ENCODE assay signal across 1 cellular context in the genomic region with DNA sequence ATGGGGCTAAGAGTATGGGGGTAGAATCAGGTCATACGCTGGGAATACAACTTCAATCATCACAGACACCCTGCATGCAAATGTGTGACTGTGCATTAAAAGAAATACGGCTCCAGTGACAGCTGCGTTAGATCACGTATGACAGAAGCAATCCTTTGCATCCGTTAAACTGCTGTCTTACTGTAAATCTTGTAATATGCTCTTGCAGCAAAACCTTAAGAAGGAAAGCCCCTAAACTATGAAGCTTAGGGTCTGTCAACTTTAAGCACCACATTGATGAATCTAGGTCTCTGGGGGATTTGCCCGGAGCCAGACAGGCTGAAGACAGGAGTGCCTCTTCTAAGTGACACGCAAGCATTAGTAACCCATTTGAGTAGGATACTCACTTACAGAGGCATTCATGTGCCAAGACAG.
TF ChIP-seq lines count a peak whose summit lies in the region.

No MANE protein-coding gene starts in this region.

TF ChIP-seq in IMR-90, 13 proteins besides CTCF, POLR2A, EP300 and RAD21:
- TF ChIP-seq, protein P1, sequence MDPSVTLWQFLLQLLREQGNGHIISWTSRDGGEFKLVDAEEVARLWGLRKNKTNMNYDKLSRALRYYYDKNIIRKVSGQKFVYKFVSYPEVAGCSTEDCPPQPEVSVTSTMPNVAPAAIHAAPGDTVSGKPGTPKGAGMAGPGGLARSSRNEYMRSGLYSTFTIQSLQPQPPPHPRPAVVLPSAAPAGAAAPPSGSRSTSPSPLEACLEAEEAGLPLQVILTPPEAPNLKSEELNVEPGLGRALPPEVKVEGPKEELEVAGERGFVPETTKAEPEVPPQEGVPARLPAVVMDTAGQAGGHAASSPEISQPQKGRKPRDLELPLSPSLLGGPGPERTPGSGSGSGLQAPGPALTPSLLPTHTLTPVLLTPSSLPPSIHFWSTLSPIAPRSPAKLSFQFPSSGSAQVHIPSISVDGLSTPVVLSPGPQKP (IDR thresholded peaks at IDR 0.05; ENCODE audit: borderline replicate concordance, low read depth, low read length): no peak
- TF ChIP-seq CEBPB (IDR thresholded peaks at IDR 0.05; ENCODE audit: low read depth, low read length) (no peak), MAZ (IDR thresholded peaks at IDR 0.05; ENCODE audit: borderline replicate concordance, low read depth, low read length) (no peak), CHD1 (IDR thresholded peaks at IDR 0.05; ENCODE audit: low read depth, low read length) (no peak), BHLHE40 (IDR thresholded peaks at IDR 0.05; ENCODE audit: low read depth, low read length) (no peak), SMC3 (IDR thresholded peaks at IDR 0.05; ENCODE audit: low read depth, low read length) (no peak), NFE2L2 (IDR thresholded peaks at IDR 0.05; ENCODE audit: low read depth, low read length) (0 out of 2 replicates have a peak, but pooled peaks have one; percentile 15), MXI1 (IDR thresholded peaks at IDR 0.05; ENCODE audit: borderline replicate concordance, low read depth, low read length) (no peak)
